1 cellular context compared by ENCODE assay signal in genomic region chr20:21280496-21281016, GRCh38.
TF ChIP-seq lines count a peak whose summit lies in the region.

No MANE protein-coding gene starts in this region.

TF ChIP-seq in HepG2, 621 proteins besides CTCF, POLR2A, EP300 and RAD21 (continued from another document and continues in another):
- TF ChIP-seq PREB (CRISPR knock-in tag; IDR thresholded peaks at IDR 0.05) (no peak), TP53 (CRISPR knock-in tag; conservative IDR thresholded peaks at IDR 0.05) (no peak), ZNF574 (CRISPR knock-in tag; IDR thresholded peaks at IDR 0.05) (no peak), NAIF1 (CRISPR knock-in tag; IDR thresholded peaks at IDR 0.05; ENCODE audit: borderline replicate concordance) (no peak), ZNF761 (CRISPR knock-in tag; conservative IDR thresholded peaks at IDR 0.05) (no peak), TERF1 (CRISPR knock-in tag; IDR thresholded peaks at IDR 0.05) (no peak), ZNF615 (CRISPR knock-in tag; IDR thresholded peaks at IDR 0.05; ENCODE audit: borderline replicate concordance) (no peak), ZNF275 (CRISPR knock-in tag; IDR thresholded peaks at IDR 0.05; ENCODE audit: borderline replicate concordance) (no peak), KDM5A (IDR thresholded peaks at IDR 0.05; ENCODE audit: borderline replicate concordance, low read length) (no peak), NFE2L2 (IDR thresholded peaks at IDR 0.05; ENCODE audit: low read length) (no peak), ATF3 (CRISPR knock-in tag; IDR thresholded peaks at IDR 0.05) (no peak), ZSCAN29 (CRISPR knock-in tag; conservative IDR thresholded peaks at IDR 0.05) (no peak), PCBP2 (optimal IDR thresholded peaks at IDR 0.05; ENCODE audit: low read depth, low read length, poor library complexity, severe bottlenecking) (no peak), TRIM22 (IDR thresholded peaks at IDR 0.05) (no peak), ZBTB38 (CRISPR knock-in tag; IDR thresholded peaks at IDR 0.05) (no peak), ZNF10 (CRISPR knock-in tag; IDR thresholded peaks at IDR 0.05; ENCODE audit: borderline replicate concordance, low read depth) (no peak), KDM5B (CRISPR knock-in tag; IDR thresholded peaks at IDR 0.05; ENCODE audit: borderline replicate concordance) (no peak), RXRA (CRISPR knock-in tag; IDR thresholded peaks at IDR 0.05) (peak; percentile 42; the same call in 1 of the 2 replicates), ZNF251 (CRISPR knock-in tag; IDR thresholded peaks at IDR 0.05) (no peak), HCFC1 (IDR thresholded peaks at IDR 0.05; ENCODE audit: low read depth, low read length) (no peak), ZBTB33 (CRISPR knock-in tag; IDR thresholded peaks at IDR 0.05) (no peak), FLYWCH1 (CRISPR knock-in tag; IDR thresholded peaks at IDR 0.05) (no peak), RFXAP (CRISPR knock-in tag; IDR thresholded peaks at IDR 0.05; ENCODE audit: borderline replicate concordance) (no peak), ZNF572 (CRISPR knock-in tag; IDR thresholded peaks at IDR 0.05) (no peak), EED (CRISPR knock-in tag; IDR thresholded peaks at IDR 0.05) (no peak), PITX1 (CRISPR knock-in tag; IDR thresholded peaks at IDR 0.05) (no peak; the same call in 1 of the 2 replicates), JUNB (CRISPR knock-in tag; IDR thresholded peaks at IDR 0.05; ENCODE audit: borderline replicate concordance) (no peak), RBFOX2 (IDR thresholded peaks at IDR 0.05; ENCODE audit: low read depth, low read length) (no peak), CCDC6 (CRISPR knock-in tag; IDR thresholded peaks at IDR 0.05) (no peak; the same call in 1 of the 2 replicates), STAT6 (CRISPR knock-in tag; IDR thresholded peaks at IDR 0.05; ENCODE audit: borderline replicate concordance) (no peak), REPIN1 (CRISPR knock-in tag; IDR thresholded peaks at IDR 0.05; ENCODE audit: borderline replicate concordance, low read depth) (peak; percentile 37; the same call in 1 of the 2 replicates), ZBTB40 (IDR thresholded peaks at IDR 0.05) (no peak), ZBTB40 (CRISPR knock-in tag; IDR thresholded peaks at IDR 0.05) (no peak), ZNF780A (CRISPR knock-in tag; IDR thresholded peaks at IDR 0.05) (no peak)
